ENCODE assay signal across 1 cellular context in genomic region chr9:107749787-107750444, GRCh38.
TF ChIP-seq lines count a peak whose summit lies in the region.

No MANE protein-coding gene starts in this region.

TF ChIP-seq in K562, 482 proteins besides CTCF, POLR2A, EP300 and RAD21 (continued from another document and continues in another):
- TF ChIP-seq, protein P1, sequence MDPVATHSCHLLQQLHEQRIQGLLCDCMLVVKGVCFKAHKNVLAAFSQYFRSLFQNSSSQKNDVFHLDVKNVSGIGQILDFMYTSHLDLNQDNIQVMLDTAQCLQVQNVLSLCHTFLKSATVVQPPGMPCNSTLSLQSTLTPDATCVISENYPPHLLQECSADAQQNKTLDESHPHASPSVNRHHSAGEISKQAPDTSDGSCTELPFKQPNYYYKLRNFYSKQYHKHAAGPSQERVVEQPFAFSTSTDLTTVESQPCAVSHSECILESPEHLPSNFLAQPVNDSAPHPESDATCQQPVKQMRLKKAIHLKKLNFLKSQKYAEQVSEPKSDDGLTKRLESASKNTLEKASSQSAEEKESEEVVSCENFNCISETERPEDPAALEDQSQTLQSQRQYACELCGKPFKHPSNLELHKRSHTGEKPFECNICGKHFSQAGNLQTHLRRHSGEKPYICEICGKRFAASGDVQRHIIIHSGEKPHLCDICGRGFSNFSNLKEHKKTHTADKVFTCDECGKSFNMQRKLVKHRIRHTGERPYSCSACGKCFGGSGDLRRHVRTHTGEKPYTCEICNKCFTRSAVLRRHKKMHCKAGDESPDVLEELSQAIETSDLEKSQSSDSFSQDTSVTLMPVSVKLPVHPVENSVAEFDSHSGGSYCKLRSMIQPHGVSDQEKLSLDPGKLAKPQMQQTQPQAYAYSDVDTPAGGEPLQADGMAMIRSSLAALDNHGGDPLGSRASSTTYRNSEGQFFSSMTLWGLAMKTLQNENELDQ (CRISPR knock-in tag; IDR thresholded peaks at IDR 0.05; ENCODE audit: borderline replicate concordance): no peak
- TF ChIP-seq MED1 (CRISPR knock-in tag; IDR thresholded peaks at IDR 0.05; ENCODE audit: borderline replicate concordance): no peak
- TF ChIP-seq GABPB2 (CRISPR knock-in tag; conservative IDR thresholded peaks at IDR 0.05): no peak
- no peak for TF ChIP-seq HDAC8 (tag; IDR thresholded peaks at IDR 0.05)
- peak; percentile 44 for TF ChIP-seq NEUROD1 (IDR thresholded peaks at IDR 0.05; ENCODE audit: borderline replicate concordance, low read depth, low read length, partially characterized antibody)
- TF ChIP-seq ZBTB40 (IDR thresholded peaks at IDR 0.05): peak; percentile 56
- no peak for TF ChIP-seq ZBTB40 (CRISPR knock-in tag; IDR thresholded peaks at IDR 0.05)
- no peak for TF ChIP-seq ZBTB11 (CRISPR knock-in tag; IDR thresholded peaks at IDR 0.05)
- no peak for TF ChIP-seq ZC3H11A (IDR thresholded peaks at IDR 0.05; ENCODE audit: low read depth, low read length)
- TF ChIP-seq TCF7 (IDR thresholded peaks at IDR 0.05; ENCODE audit: borderline replicate concordance): no peak
- no peak for TF ChIP-seq NFYB (IDR thresholded peaks at IDR 0.05; ENCODE audit: extremely low read depth, insufficient read length)
- no peak for TF ChIP-seq RFX1 (IDR thresholded peaks at IDR 0.05)
- TF ChIP-seq JUND (IDR thresholded peaks at IDR 0.05; ENCODE audit: borderline replicate concordance, low read depth, low read length): peak; percentile 78; the same call in 1 of the 2 replicates
- TF ChIP-seq JUND (tag; IDR thresholded peaks at IDR 0.05; ENCODE audit: borderline replicate concordance, low read depth, low read length): peak; percentile 64; the same call in 1 of the 3 replicates
- no peak for TF ChIP-seq REST (CRISPR knock-in tag; IDR thresholded peaks at IDR 0.05; ENCODE audit: low read depth)
- peak; percentile 71 for TF ChIP-seq EGR1 (conservative IDR thresholded peaks at IDR 0.05)
- TF ChIP-seq HLTF (IDR thresholded peaks at IDR 0.05): 0 out of 2 replicates have a peak, but pooled peaks have one; percentile 36
- TF ChIP-seq U2AF1 (optimal IDR thresholded peaks at IDR 0.05; ENCODE audit: low read depth, low read length): no peak
- peak; percentile 72; the same call in 1 of the 2 replicates for TF ChIP-seq DMBX1 (CRISPR knock-in tag; IDR thresholded peaks at IDR 0.05; ENCODE audit: borderline replicate concordance)
- TF ChIP-seq STAT5B (CRISPR knock-in tag; IDR thresholded peaks at IDR 0.05): no peak
- no peak; the same call in 1 of the 2 replicates for TF ChIP-seq ZBTB9 (CRISPR knock-in tag; IDR thresholded peaks at IDR 0.05)
- no peak for TF ChIP-seq ZNF232 (CRISPR knock-in tag; IDR thresholded peaks at IDR 0.05)
- no peak for TF ChIP-seq ZNF347 (CRISPR knock-in tag; IDR thresholded peaks at IDR 0.05; ENCODE audit: low read depth)
- TF ChIP-seq ZNF184 (CRISPR knock-in tag; IDR thresholded peaks at IDR 0.05): no peak
- TF ChIP-seq ESRRA (IDR thresholded peaks at IDR 0.05; ENCODE audit: borderline replicate concordance, low read depth): no peak
- no peak for TF ChIP-seq ZFX (CRISPR knock-in tag; IDR thresholded peaks at IDR 0.05)
- 0 out of 2 replicates have a peak, but pooled peaks have one; percentile 7 for TF ChIP-seq SMAD3 (CRISPR knock-in tag; conservative IDR thresholded peaks at IDR 0.05)
- TF ChIP-seq SRF (CRISPR knock-in tag; IDR thresholded peaks at IDR 0.05): no peak
- no peak for TF ChIP-seq SLC30A9 (CRISPR knock-in tag; IDR thresholded peaks at IDR 0.05)
- TF ChIP-seq TCFL5 (CRISPR knock-in tag; conservative IDR thresholded peaks at IDR 0.05): no peak
- no peak for TF ChIP-seq ETV6 (IDR thresholded peaks at IDR 0.05; ENCODE audit: borderline replicate concordance in 1 of 2, low read depth in 2 of 2, low read length in 1 of 2)
- no peak for TF ChIP-seq ETV6 (CRISPR knock-in tag; IDR thresholded peaks at IDR 0.05; ENCODE audit: borderline replicate concordance)
- peak; percentile 86 for TF ChIP-seq ATF7 (IDR thresholded peaks at IDR 0.05)
- peak; percentile 93 for TF ChIP-seq EP400 (IDR thresholded peaks at IDR 0.05)
- TF ChIP-seq MEF2D (tag; conservative IDR thresholded peaks at IDR 0.05; ENCODE audit: low read depth): 0 out of 2 replicates have a peak, but pooled peaks have one; percentile 14
- TF ChIP-seq THRB (CRISPR knock-in tag; conservative IDR thresholded peaks at IDR 0.05): no peak
- no peak for TF ChIP-seq NFE2 (IDR thresholded peaks at IDR 0.05; ENCODE audit: low read depth)
- TF ChIP-seq, protein P2, sequence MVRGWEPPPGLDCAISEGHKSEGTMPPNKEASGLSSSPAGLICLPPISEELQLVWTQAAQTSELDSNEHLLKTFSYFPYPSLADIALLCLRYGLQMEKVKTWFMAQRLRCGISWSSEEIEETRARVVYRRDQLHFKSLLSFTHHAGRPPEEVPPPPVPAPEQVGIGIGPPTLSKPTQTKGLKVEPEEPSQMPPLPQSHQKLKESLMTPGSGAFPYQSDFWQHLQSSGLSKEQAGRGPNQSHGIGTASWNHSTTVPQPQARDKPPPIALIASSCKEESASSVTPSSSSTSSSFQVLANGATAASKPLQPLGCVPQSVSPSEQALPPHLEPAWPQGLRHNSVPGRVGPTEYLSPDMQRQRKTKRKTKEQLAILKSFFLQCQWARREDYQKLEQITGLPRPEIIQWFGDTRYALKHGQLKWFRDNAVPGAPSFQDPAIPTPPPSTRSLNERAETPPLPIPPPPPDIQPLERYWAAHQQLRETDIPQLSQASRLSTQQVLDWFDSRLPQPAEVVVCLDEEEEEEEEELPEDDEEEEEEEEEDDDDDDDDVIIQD (CRISPR knock-in tag; IDR thresholded peaks at IDR 0.05): no peak
- TF ChIP-seq GTF2A2 (tag; IDR thresholded peaks at IDR 0.05): no peak
- TF ChIP-seq SUPT5H (IDR thresholded peaks at IDR 0.05): no peak
- peak; percentile 79 for TF ChIP-seq GABPA (tag; conservative IDR thresholded peaks at IDR 0.05; ENCODE audit: low read depth)
